In the genomic region with DNA sequence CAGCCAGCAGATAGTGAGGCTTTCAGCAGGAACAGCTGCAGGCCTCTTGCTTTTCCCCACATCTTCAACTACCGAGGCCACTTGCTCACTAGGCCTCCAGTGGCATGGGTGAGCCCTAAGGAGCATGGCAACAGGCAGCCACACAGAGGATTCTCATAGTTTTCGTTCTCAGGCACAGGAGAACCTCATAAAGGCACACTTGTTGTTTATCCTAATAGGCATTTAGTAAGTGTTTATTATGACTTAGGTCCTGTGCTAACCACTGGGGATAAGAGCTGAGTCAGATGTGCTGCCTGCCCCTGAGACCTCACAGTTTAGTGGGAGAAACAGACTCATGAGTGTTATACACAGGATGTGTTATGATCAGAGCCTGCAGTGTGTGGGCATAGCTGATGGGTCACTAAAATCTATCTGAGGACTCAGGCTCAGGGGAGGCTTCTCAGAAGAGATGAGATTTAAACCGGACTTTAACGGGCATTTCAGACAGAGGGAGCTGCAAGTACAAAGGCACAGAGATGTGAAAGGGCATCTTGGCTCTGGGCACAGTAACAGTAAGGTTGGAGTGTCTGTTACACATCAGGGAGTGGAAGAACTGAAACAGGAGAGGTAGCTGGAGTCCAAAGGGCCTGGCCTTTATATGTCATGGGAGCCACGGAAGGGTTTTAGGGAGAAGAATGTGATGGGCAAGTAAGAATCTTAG, we compare ENCODE assay signal across 1 cellular context.
TF ChIP-seq lines count a peak whose summit lies in the region.

No MANE protein-coding gene starts in this region.

TF ChIP-seq in K562, 482 proteins besides CTCF, POLR2A, EP300 and RAD21 (continued from another document and continues in another):
- TF ChIP-seq KLF6 (CRISPR knock-in tag; IDR thresholded peaks at IDR 0.05; ENCODE audit: borderline replicate concordance): 0 out of 2 replicates have a peak, but pooled peaks have one; percentile 28
- no peak for TF ChIP-seq ZFPM2 (CRISPR knock-in tag; IDR thresholded peaks at IDR 0.05)
- TF ChIP-seq CXXC5 (CRISPR knock-in tag; IDR thresholded peaks at IDR 0.05): peak; percentile 65
- no peak for TF ChIP-seq STAT5B (CRISPR knock-in tag; IDR thresholded peaks at IDR 0.05)
- no peak for TF ChIP-seq KDM4B (IDR thresholded peaks at IDR 0.05; ENCODE audit: borderline replicate concordance in 2 of 2, low read depth in 1 of 2)
- 0 out of 2 replicates have a peak, but pooled peaks have one; percentile 17 for TF ChIP-seq NFE2L1 (tag; IDR thresholded peaks at IDR 0.05; ENCODE audit: borderline replicate concordance, low read depth)
- TF ChIP-seq HDAC3 (IDR thresholded peaks at IDR 0.05; ENCODE audit: borderline replicate concordance, partially characterized antibody): no peak
- TF ChIP-seq EP400 (IDR thresholded peaks at IDR 0.05): no peak
- peak; percentile 46; the same call in 1 of the 2 replicates for TF ChIP-seq ZNF311 (CRISPR knock-in tag; IDR thresholded peaks at IDR 0.05)
- TF ChIP-seq, protein P1, sequence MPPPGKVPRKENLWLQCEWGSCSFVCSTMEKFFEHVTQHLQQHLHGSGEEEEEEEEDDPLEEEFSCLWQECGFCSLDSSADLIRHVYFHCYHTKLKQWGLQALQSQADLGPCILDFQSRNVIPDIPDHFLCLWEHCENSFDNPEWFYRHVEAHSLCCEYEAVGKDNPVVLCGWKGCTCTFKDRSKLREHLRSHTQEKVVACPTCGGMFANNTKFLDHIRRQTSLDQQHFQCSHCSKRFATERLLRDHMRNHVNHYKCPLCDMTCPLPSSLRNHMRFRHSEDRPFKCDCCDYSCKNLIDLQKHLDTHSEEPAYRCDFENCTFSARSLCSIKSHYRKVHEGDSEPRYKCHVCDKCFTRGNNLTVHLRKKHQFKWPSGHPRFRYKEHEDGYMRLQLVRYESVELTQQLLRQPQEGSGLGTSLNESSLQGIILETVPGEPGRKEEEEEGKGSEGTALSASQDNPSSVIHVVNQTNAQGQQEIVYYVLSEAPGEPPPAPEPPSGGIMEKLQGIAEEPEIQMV (tag; conservative IDR thresholded peaks at IDR 0.05; ENCODE audit: low read depth): 0 out of 2 replicates have a peak, but pooled peaks have one; percentile 16
- TF ChIP-seq, protein P2, sequence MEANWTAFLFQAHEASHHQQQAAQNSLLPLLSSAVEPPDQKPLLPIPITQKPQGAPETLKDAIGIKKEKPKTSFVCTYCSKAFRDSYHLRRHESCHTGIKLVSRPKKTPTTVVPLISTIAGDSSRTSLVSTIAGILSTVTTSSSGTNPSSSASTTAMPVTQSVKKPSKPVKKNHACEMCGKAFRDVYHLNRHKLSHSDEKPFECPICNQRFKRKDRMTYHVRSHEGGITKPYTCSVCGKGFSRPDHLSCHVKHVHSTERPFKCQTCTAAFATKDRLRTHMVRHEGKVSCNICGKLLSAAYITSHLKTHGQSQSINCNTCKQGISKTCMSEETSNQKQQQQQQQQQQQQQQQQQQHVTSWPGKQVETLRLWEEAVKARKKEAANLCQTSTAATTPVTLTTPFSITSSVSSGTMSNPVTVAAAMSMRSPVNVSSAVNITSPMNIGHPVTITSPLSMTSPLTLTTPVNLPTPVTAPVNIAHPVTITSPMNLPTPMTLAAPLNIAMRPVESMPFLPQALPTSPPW (CRISPR knock-in tag; IDR thresholded peaks at IDR 0.05): no peak
- peak; percentile 76 for TF ChIP-seq C11orf30 (IDR thresholded peaks at IDR 0.05; ENCODE audit: low read depth)
- TF ChIP-seq HDAC8 (tag; IDR thresholded peaks at IDR 0.05): no peak
- TF ChIP-seq ZNF75A (CRISPR knock-in tag; IDR thresholded peaks at IDR 0.05): no peak
- no peak for TF ChIP-seq RBM39 (optimal IDR thresholded peaks at IDR 0.05; ENCODE audit: low read depth, low read length)
- no peak for TF ChIP-seq ZBTB17 (CRISPR knock-in tag; IDR thresholded peaks at IDR 0.05)
- no peak for TF ChIP-seq RBM14 (IDR thresholded peaks at IDR 0.05; ENCODE audit: borderline replicate concordance, insufficient read depth, low read depth, low read length)
- TF ChIP-seq FOXA3 (CRISPR knock-in tag; conservative IDR thresholded peaks at IDR 0.05 in 1 of 2, IDR thresholded peaks at IDR 0.05 in 1 of 2): no peak
- TF ChIP-seq, protein P3, sequence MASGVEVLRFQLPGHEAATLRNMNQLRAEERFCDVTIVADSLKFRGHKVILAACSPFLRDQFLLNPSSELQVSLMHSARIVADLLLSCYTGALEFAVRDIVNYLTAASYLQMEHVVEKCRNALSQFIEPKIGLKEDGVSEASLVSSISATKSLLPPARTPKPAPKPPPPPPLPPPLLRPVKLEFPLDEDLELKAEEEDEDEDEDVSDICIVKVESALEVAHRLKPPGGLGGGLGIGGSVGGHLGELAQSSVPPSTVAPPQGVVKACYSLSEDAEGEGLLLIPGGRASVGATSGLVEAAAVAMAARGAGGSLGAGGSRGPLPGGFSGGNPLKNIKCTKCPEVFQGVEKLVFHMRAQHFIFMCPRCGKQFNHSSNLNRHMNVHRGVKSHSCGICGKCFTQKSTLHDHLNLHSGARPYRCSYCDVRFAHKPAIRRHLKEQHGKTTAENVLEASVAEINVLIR (CRISPR knock-in tag; IDR thresholded peaks at IDR 0.05): no peak
- no peak for TF ChIP-seq PHB2 (IDR thresholded peaks at IDR 0.05; ENCODE audit: low read depth)
- no peak for TF ChIP-seq POLR2AphosphoS5 (IDR thresholded peaks at IDR 0.05; ENCODE audit: control insufficient read depth, insufficient read depth, low read depth, low read length)
- TF ChIP-seq MTA3 (IDR thresholded peaks at IDR 0.05; ENCODE audit: borderline replicate concordance): no peak
- TF ChIP-seq HNRNPH1 (optimal IDR thresholded peaks at IDR 0.05; ENCODE audit: low read depth, low read length): no peak
- TF ChIP-seq ZNF408 (CRISPR knock-in tag; IDR thresholded peaks at IDR 0.05; ENCODE audit: low read depth): no peak
- TF ChIP-seq, protein P4, sequence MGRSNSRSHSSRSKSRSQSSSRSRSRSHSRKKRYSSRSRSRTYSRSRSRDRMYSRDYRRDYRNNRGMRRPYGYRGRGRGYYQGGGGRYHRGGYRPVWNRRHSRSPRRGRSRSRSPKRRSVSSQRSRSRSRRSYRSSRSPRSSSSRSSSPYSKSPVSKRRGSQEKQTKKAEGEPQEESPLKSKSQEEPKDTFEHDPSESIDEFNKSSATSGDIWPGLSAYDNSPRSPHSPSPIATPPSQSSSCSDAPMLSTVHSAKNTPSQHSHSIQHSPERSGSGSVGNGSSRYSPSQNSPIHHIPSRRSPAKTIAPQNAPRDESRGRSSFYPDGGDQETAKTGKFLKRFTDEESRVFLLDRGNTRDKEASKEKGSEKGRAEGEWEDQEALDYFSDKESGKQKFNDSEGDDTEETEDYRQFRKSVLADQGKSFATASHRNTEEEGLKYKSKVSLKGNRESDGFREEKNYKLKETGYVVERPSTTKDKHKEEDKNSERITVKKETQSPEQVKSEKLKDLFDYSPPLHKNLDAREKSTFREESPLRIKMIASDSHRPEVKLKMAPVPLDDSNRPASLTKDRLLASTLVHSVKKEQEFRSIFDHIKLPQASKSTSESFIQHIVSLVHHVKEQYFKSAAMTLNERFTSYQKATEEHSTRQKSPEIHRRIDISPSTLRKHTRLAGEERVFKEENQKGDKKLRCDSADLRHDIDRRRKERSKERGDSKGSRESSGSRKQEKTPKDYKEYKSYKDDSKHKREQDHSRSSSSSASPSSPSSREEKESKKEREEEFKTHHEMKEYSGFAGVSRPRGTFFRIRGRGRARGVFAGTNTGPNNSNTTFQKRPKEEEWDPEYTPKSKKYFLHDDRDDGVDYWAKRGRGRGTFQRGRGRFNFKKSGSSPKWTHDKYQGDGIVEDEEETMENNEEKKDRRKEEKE (IDR thresholded peaks at IDR 0.05; ENCODE audit: borderline replicate concordance in 1 of 2, control insufficient read depth in 1 of 2, low read depth in 2 of 2, low read length in 1 of 2): no peak
- no peak for TF ChIP-seq PCBP1 (IDR thresholded peaks at IDR 0.05; ENCODE audit: low read depth, low read length, poor library complexity, severe bottlenecking)
- TF ChIP-seq, protein P5, sequence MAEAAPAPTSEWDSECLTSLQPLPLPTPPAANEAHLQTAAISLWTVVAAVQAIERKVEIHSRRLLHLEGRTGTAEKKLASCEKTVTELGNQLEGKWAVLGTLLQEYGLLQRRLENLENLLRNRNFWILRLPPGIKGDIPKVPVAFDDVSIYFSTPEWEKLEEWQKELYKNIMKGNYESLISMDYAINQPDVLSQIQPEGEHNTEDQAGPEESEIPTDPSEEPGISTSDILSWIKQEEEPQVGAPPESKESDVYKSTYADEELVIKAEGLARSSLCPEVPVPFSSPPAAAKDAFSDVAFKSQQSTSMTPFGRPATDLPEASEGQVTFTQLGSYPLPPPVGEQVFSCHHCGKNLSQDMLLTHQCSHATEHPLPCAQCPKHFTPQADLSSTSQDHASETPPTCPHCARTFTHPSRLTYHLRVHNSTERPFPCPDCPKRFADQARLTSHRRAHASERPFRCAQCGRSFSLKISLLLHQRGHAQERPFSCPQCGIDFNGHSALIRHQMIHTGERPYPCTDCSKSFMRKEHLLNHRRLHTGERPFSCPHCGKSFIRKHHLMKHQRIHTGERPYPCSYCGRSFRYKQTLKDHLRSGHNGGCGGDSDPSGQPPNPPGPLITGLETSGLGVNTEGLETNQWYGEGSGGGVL (CRISPR knock-in tag; IDR thresholded peaks at IDR 0.05): no peak
- TF ChIP-seq HNRNPK (IDR thresholded peaks at IDR 0.05; ENCODE audit: low read depth, low read length, poor library complexity, severe bottlenecking): no peak
- TF ChIP-seq FOXK1 (CRISPR knock-in tag; IDR thresholded peaks at IDR 0.05; ENCODE audit: borderline replicate concordance): 0 out of 2 replicates have a peak, but pooled peaks have one; percentile 57
- TF ChIP-seq, protein P6, sequence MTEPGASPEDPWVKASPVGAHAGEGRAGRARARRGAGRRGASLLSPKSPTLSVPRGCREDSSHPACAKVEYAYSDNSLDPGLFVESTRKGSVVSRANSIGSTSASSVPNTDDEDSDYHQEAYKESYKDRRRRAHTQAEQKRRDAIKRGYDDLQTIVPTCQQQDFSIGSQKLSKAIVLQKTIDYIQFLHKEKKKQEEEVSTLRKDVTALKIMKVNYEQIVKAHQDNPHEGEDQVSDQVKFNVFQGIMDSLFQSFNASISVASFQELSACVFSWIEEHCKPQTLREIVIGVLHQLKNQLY (CRISPR knock-in tag; conservative IDR thresholded peaks at IDR 0.05): no peak
- no peak for TF ChIP-seq ELF4 (CRISPR knock-in tag; IDR thresholded peaks at IDR 0.05)
- no peak for TF ChIP-seq LCOR (CRISPR knock-in tag; IDR thresholded peaks at IDR 0.05)
- TF ChIP-seq, protein P7, sequence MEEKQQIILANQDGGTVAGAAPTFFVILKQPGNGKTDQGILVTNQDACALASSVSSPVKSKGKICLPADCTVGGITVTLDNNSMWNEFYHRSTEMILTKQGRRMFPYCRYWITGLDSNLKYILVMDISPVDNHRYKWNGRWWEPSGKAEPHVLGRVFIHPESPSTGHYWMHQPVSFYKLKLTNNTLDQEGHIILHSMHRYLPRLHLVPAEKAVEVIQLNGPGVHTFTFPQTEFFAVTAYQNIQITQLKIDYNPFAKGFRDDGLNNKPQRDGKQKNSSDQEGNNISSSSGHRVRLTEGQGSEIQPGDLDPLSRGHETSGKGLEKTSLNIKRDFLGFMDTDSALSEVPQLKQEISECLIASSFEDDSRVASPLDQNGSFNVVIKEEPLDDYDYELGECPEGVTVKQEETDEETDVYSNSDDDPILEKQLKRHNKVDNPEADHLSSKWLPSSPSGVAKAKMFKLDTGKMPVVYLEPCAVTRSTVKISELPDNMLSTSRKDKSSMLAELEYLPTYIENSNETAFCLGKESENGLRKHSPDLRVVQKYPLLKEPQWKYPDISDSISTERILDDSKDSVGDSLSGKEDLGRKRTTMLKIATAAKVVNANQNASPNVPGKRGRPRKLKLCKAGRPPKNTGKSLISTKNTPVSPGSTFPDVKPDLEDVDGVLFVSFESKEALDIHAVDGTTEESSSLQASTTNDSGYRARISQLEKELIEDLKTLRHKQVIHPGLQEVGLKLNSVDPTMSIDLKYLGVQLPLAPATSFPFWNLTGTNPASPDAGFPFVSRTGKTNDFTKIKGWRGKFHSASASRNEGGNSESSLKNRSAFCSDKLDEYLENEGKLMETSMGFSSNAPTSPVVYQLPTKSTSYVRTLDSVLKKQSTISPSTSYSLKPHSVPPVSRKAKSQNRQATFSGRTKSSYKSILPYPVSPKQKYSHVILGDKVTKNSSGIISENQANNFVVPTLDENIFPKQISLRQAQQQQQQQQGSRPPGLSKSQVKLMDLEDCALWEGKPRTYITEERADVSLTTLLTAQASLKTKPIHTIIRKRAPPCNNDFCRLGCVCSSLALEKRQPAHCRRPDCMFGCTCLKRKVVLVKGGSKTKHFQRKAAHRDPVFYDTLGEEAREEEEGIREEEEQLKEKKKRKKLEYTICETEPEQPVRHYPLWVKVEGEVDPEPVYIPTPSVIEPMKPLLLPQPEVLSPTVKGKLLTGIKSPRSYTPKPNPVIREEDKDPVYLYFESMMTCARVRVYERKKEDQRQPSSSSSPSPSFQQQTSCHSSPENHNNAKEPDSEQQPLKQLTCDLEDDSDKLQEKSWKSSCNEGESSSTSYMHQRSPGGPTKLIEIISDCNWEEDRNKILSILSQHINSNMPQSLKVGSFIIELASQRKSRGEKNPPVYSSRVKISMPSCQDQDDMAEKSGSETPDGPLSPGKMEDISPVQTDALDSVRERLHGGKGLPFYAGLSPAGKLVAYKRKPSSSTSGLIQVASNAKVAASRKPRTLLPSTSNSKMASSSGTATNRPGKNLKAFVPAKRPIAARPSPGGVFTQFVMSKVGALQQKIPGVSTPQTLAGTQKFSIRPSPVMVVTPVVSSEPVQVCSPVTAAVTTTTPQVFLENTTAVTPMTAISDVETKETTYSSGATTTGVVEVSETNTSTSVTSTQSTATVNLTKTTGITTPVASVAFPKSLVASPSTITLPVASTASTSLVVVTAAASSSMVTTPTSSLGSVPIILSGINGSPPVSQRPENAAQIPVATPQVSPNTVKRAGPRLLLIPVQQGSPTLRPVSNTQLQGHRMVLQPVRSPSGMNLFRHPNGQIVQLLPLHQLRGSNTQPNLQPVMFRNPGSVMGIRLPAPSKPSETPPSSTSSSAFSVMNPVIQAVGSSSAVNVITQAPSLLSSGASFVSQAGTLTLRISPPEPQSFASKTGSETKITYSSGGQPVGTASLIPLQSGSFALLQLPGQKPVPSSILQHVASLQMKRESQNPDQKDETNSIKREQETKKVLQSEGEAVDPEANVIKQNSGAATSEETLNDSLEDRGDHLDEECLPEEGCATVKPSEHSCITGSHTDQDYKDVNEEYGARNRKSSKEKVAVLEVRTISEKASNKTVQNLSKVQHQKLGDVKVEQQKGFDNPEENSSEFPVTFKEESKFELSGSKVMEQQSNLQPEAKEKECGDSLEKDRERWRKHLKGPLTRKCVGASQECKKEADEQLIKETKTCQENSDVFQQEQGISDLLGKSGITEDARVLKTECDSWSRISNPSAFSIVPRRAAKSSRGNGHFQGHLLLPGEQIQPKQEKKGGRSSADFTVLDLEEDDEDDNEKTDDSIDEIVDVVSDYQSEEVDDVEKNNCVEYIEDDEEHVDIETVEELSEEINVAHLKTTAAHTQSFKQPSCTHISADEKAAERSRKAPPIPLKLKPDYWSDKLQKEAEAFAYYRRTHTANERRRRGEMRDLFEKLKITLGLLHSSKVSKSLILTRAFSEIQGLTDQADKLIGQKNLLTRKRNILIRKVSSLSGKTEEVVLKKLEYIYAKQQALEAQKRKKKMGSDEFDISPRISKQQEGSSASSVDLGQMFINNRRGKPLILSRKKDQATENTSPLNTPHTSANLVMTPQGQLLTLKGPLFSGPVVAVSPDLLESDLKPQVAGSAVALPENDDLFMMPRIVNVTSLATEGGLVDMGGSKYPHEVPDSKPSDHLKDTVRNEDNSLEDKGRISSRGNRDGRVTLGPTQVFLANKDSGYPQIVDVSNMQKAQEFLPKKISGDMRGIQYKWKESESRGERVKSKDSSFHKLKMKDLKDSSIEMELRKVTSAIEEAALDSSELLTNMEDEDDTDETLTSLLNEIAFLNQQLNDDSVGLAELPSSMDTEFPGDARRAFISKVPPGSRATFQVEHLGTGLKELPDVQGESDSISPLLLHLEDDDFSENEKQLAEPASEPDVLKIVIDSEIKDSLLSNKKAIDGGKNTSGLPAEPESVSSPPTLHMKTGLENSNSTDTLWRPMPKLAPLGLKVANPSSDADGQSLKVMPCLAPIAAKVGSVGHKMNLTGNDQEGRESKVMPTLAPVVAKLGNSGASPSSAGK (IDR thresholded peaks at IDR 0.05): peak; percentile 41; the same call in 1 of the 2 replicates
